ENCODE assay signal across 20 cellular contexts in the genomic region with DNA sequence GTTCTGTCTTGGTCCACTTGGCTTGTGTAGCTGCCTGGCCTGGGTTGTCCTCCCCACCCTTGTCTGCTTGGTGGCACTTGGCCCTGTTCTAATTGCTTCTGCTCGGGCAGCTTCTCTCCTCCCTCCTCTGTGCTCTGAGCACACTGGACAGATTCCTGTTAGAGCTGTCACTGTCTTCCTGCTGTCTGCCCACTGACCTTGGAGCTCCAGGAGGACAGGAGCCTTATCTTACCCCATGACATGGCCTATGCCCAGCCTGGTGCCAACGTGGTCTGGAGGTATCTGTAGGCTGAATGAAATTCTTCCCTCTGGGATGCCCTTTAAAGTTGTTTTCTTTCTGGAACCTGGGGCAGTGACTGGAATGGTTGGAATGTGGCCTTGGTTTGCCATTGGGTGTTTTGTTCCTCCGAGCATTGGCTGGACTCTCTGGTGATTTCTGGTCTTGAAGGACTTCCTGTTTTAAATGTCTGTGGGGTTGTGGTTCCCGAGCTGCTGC.
DNase-seq lines count a peak whose midpoint lies in the region; ATAC-seq and TF ChIP-seq lines count a peak whose summit lies in the region.
"Had no signal": no experiment of that assay in that cellular context is flagged by ENCODE, and none has a peak within 500 bp of the region (broad histone marks: within the 10 kb centered on the region; RNA-seq: fewer than 3 reads in every experiment).

No MANE protein-coding gene starts in this region.

- TF ChIP-seq CTCF in AG10803 (conservative IDR thresholded peaks at IDR 0.05; ENCODE audit: low read length): no peak

- H3K4me3 ChIP-seq in AG10803 (ENCODE audit: low read length): no peak overlapping the region
- H3K4me3 ChIP-seq: esophagus muscularis mucosa, suprapubic skin had no signal

- peaks cover 11% of the 10 kb centered on the region for H3K27me3 Mint-ChIP-seq in dendritic cell treated with granulocyte-macrophage colony-stimulating factor and Interleukin-4, amounts not matched to agents 40 ng/mL and 50 ng/mL, for 4 days

- H3K36me3 Mint-ChIP-seq in dendritic cell treated with granulocyte-macrophage colony-stimulating factor and Interleukin-4, amounts not matched to agents 40 ng/mL and 50 ng/mL, for 4 days (ENCODE audit: low read depth): no peaks in the 10 kb centered on the region

- peaks cover 50% of the 10 kb centered on the region for H3K4me1 Mint-ChIP-seq in dendritic cell treated with granulocyte-macrophage colony-stimulating factor and Interleukin-4, amounts not matched to agents 40 ng/mL and 50 ng/mL, for 4 days (ENCODE audit: low read depth)
- H3K4me1 Mint-ChIP-seq: activated T-helper 17 cell treated with anti-CD3 and anti-CD28 coated beads, Interleukin-2, amount 50 U/mL, for 72 hours had no signal

- intact Hi-C loops in dendritic cell treated with granulocyte-macrophage colony-stimulating factor and Interleukin-4, amounts not matched to agents 40 ng/mL and 50 ng/mL, for 4 days (cut with micrococcal nuclease): loop anchor here (10.0 kb wide), 1 partner anchor 95 kb away; a partner anchor contains a TSS

- H3K4me3 Mint-ChIP-seq in dendritic cell treated with granulocyte-macrophage colony-stimulating factor and Interleukin-4, amounts not matched to agents 40 ng/mL and 50 ng/mL, for 4 days: no peak overlapping the region
- H3K4me3 Mint-ChIP-seq: activated CD8-positive, alpha-beta T cell treated with anti-CD3 and anti-CD28 coated beads, Interleukin-2, amount 10 ng/mL, durations not matched to agents 7 days and 5 days; activated T-helper 17 cell treated with anti-CD3 and anti-CD28 coated beads, Interleukin-2, amount 50 U/mL, for 72 hours had no signal

- H3K27ac Mint-ChIP-seq in dendritic cell treated with granulocyte-macrophage colony-stimulating factor and Interleukin-4, amounts not matched to agents 40 ng/mL and 50 ng/mL, for 4 days: peak overlapping the region; percentile 23
- H3K27ac Mint-ChIP-seq: activated CD8-positive, alpha-beta T cell treated with anti-CD3 and anti-CD28 coated beads, Interleukin-2, amount 10 ng/mL, durations not matched to agents 7 days and 5 days; activated T-helper 17 cell treated with anti-CD3 and anti-CD28 coated beads, Interleukin-2, amount 50 U/mL, for 72 hours had no signal

- no peaks in the 10 kb centered on the region for H3K9me3 Mint-ChIP-seq in dendritic cell treated with granulocyte-macrophage colony-stimulating factor and Interleukin-4, amounts not matched to agents 40 ng/mL and 50 ng/mL, for 4 days
- H3K9me3 Mint-ChIP-seq: activated T-helper 17 cell treated with anti-CD3 and anti-CD28 coated beads, Interleukin-2, amount 50 U/mL, for 72 hours had no signal

- DNase-seq in AG10803 (ENCODE audit: low read depth): peak; percentile 51
- peak; percentile 11 for DNase-seq in LoVo (ENCODE audit: low spot score)
- peak; percentile 56 for DNase-seq in islet precursor cell
- no peak for DNase-seq in T1000 (lab: John Stamatoyannopoulos, UW)
- no peak for DNase-seq in activated T-cell treated with anti-CD3 and anti-CD28 coated beads for 4 hours
- no peak for DNase-seq in middle frontal gyrus (ENCODE audit: extremely low spot score, low spot score)
- DNase-seq: activated CD8-positive, alpha-beta T cell treated with anti-CD3 and anti-CD28 coated beads, Interleukin-2, amount 10 ng/mL, durations not matched to agents 7 days and 5 days; COR-L47; GF-D8; NCI-H1048; NCI-H774; RPMI8226; stimulated activated CD4-positive, alpha-beta T cell treated with anti-CD3 and anti-CD28 coated beads, Interleukin-2, amount 100 ng/mL, for 48 hours; stimulated activated CD8-positive, alpha-beta memory T cell treated with anti-CD3 and anti-CD28 coated beads, Interleukin-4, amount 100 ng/mL, for 48 hours had no signal

- ATAC-seq in HG03439 (IDR thresholded peaks at IDR 0.05; ENCODE audit: unreplicated experiment): no peak
- ATAC-seq: activated CD8-positive, alpha-beta T cell treated with anti-CD3 and anti-CD28 coated beads, Interleukin-2, amount 10 ng/mL, durations not matched to agents 7 days and 5 days; activated T-helper 17 cell treated with anti-CD3 and anti-CD28 coated beads, Interleukin-2, amount 50 U/mL, for 72 hours; HCT116 had no signal

Comparison
In these comparisons a context has a peak if more than half of its experiments do, and no peak if none do; other contexts are left out.
1. DNase-seq: peak in AG10803 (single experiment), LoVo (single experiment) and islet precursor cell (single experiment); none in T1000 (single experiment), activated T-cell treated with anti-CD3 and anti-CD28 coated beads for 4 hours (single experiment) and middle frontal gyrus (single experiment).